11 cellular contexts compared by ENCODE assay signal in the genomic region with DNA sequence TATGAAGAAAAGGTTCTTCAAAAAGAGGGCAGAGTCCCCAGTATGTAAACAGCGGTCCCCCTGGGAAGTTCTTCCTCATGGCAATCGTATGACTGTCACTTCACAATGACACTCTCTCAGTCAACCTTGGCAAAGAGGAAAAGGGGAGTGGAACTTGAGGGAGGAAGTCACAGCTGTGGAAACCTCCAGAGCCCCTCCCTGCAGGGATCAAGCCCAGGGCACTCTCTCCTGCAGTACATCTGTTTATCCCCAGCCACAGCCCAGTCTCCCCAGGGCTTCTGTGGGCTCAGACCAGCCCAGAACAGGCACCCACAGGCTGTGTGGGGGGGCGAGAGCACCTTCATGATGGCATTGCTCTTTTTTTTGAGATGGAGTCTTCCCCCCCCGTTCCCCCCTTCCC. TPM values are rescaled to one million over a fixed set of nuclear protein-coding genes. Genes with fewer than 3 reads are reported as not detected.
DNase-seq lines count a peak whose midpoint lies in the region; ATAC-seq, FAIRE-seq and TF ChIP-seq lines count a peak whose summit lies in the region.
"Had no signal": no experiment of that assay in that cellular context is flagged by ENCODE, and none has a peak within 500 bp of the region (broad histone marks: within the 10 kb centered on the region; RNA-seq: fewer than 3 reads in every experiment).

No MANE protein-coding gene starts in this region.

- H3K27ac Mint-ChIP-seq in activated naive CD8-positive, alpha-beta T cell, result no peak overlapping the region
- no peak overlapping the region for H3K27ac Mint-ChIP-seq in activated naive CD8-positive, alpha-beta T cell treated with anti-CD3 and anti-CD28 coated beads for 36 hours
- no peak overlapping the region for H3K27ac Mint-ChIP-seq in activated CD4-positive, alpha-beta memory T cell treated with anti-CD3 and anti-CD28 coated beads for 36 hours

- H3K27me3 Mint-ChIP-seq in activated naive CD8-positive, alpha-beta T cell, result no peaks in the 10 kb centered on the region
- H3K27me3 Mint-ChIP-seq in activated naive CD8-positive, alpha-beta T cell treated with anti-CD3 and anti-CD28 coated beads for 36 hours, result no peaks in the 10 kb centered on the region
- H3K27me3 Mint-ChIP-seq in activated CD4-positive, alpha-beta memory T cell treated with anti-CD3 and anti-CD28 coated beads for 36 hours, result no peaks in the 10 kb centered on the region

- TF ChIP-seq CTCF in H1 (IDR thresholded peaks at IDR 0.05; ENCODE audit: control extremely low read depth in 1 of 3, insufficient read depth in 1 of 3, low read depth in 1 of 3, low read length in 3 of 3) (no peak), upper lobe of left lung (IDR thresholded peaks at IDR 0.05) (no peak)

- H3K79me1 ChIP-seq in H1 (ENCODE audit: low read depth, low read length), result no peaks in the 10 kb centered on the region; the same call in 1 of the 2 replicates

- no peak overlapping the region for H3K18ac ChIP-seq in H1 (ENCODE audit: extremely low read depth, low read length)

- H3K4me1 Mint-ChIP-seq in activated naive CD8-positive, alpha-beta T cell (ENCODE audit: low read depth), result peaks cover 16% of the 10 kb centered on the region
- H3K4me1 Mint-ChIP-seq in activated naive CD8-positive, alpha-beta T cell treated with anti-CD3 and anti-CD28 coated beads for 36 hours, result peaks cover 15% of the 10 kb centered on the region
- peaks cover 14% of the 10 kb centered on the region for H3K4me1 Mint-ChIP-seq in activated CD4-positive, alpha-beta memory T cell treated with anti-CD3 and anti-CD28 coated beads for 36 hours (ENCODE audit: low read depth)

- H3K4me3 ChIP-seq in H1 (ENCODE audit: extremely low read depth in 1 of 4, insufficient read depth in 2 of 4, low read depth in 3 of 4, low read length in 4 of 4) (no peak overlapping the region), upper lobe of left lung (no peak overlapping the region)

- no peak overlapping the region for H2BK20ac ChIP-seq in H1 (ENCODE audit: low read length)

- H3K27ac ChIP-seq in H1 (ENCODE audit: low read depth, low read length) (no peak overlapping the region), upper lobe of left lung (peak overlapping the region in 3 of 4 donors; percentile 69 to 86 (median 70))

- H3K56ac ChIP-seq in H1 (replicated peaks; ENCODE audit: insufficient read length, low read depth, low read length), result no peak overlapping the region

- POLR2A ChIA-PET in H1 (lab: Charles Lee; ENCODE audit: partially characterized antibody), result interaction anchor here (0.9 to 2.7 kb wide), 7 partner anchors 9 to 31 kb away, joined by 3 to 18 read pairs (median 4); a partner anchor contains a TSS
- POLR2A ChIA-PET in activated CD4-positive, alpha-beta memory T cell treated with anti-CD3 and anti-CD28 coated beads for 36 hours (lab: Charles Lee), result no interaction called here

- no peak overlapping the region for H4K91ac ChIP-seq in H1 (replicated peaks; ENCODE audit: insufficient read length, low read length)

- H3K4me1 ChIP-seq in H1 (replicated peaks in 1 of 4; ENCODE audit: control insufficient read depth in 3 of 4, insufficient read depth in 4 of 4, low read length in 3 of 4), result peaks cover 13 to 43% (median 28%) of the 10 kb centered on the region in 4 experiments
- peaks cover 22 to 31% (median 27%) of the 10 kb centered on the region in 4 donors for H3K4me1 ChIP-seq in upper lobe of left lung

- H3K23ac ChIP-seq in H1 (ENCODE audit: insufficient read length), result no peak overlapping the region

- peak overlapping the region; percentile 42 for H3K4me3 Mint-ChIP-seq in activated naive CD8-positive, alpha-beta T cell
- no peak overlapping the region for H3K4me3 Mint-ChIP-seq in activated naive CD8-positive, alpha-beta T cell treated with anti-CD3 and anti-CD28 coated beads for 36 hours
- no peak overlapping the region for H3K4me3 Mint-ChIP-seq in activated CD4-positive, alpha-beta memory T cell treated with anti-CD3 and anti-CD28 coated beads for 36 hours

- CTCF ChIA-PET in H1 (lab: Charles Lee; ENCODE audit: partially characterized antibody), result interaction anchor here (0.7 to 2.7 kb wide), 9 partner anchors 10 to 687 kb away, joined by 3 to 11 read pairs (median 4); no protein-coding TSS in a partner anchor
- CTCF ChIA-PET in activated CD4-positive, alpha-beta memory T cell treated with anti-CD3 and anti-CD28 coated beads for 36 hours (lab: Charles Lee), result interaction anchor here (0.7 to 1.3 kb wide), 4 partner anchors 10 to 58 kb away, joined by 3 to 11 read pairs (median 4); no protein-coding TSS in a partner anchor

- no peak for DNase-seq in activated naive CD8-positive, alpha-beta T cell treated with anti-CD3 and anti-CD28 coated beads for 36 hours
- peak; percentile 8 for DNase-seq in NOMO-1 treated with DMSO at 0.1 percent for 48 hours (lab: John Stamatoyannopoulos, UW; ENCODE audit: unreplicated experiment)
- DNase-seq in H1 (ENCODE audit: low read depth in 1 of 2, low spot score in 2 of 2), result no peak
- peak in 1 of 2 donors; percentile 32 for DNase-seq in upper lobe of left lung
- DNase-seq in activated CD4-positive, alpha-beta memory T cell treated with anti-CD3 and anti-CD28 coated beads for 36 hours, result no peak
- no peak for DNase-seq in NCI-H226
- DNase-seq: activated CD4-positive, CD25-positive, alpha-beta regulatory T cell treated with anti-CD3 and anti-CD28 coated beads, Interleukin-2, amount 50 U/mL, for 72 hours; activated naive CD4-positive, alpha-beta T cell treated with Interleukin-2 at 50 U/mL for 16 hours had no signal

- no peak overlapping the region; a peak in 1 of 4 replicates for H3K4me2 ChIP-seq in H1 (ENCODE audit: insufficient read depth in 1 of 2, low read depth in 2 of 2, low read length in 2 of 2)

- no peak overlapping the region; the same call in 1 of the 2 replicates for H4K8ac ChIP-seq in H1 (ENCODE audit: extremely low read depth, insufficient read depth, low read length)

- no peak for TF ChIP-seq POLR2A in H1 (IDR thresholded peaks at IDR 0.05; ENCODE audit: control extremely low read depth in 1 of 2, low read depth in 2 of 2, low read length in 2 of 2)
- no peak for TF ChIP-seq POLR2A in upper lobe of left lung (IDR thresholded peaks at IDR 0.05)

- no peaks in the 10 kb centered on the region for H3K27me3 ChIP-seq in H1 (replicated peaks in 1 of 4; ENCODE audit: control insufficient read depth in 3 of 4, extremely low read depth in 1 of 4, insufficient read depth in 3 of 4, low read length in 3 of 4)
- no peaks in the 10 kb centered on the region for H3K27me3 ChIP-seq in upper lobe of left lung

- FAIRE-seq in H1 (lab: Jason Lieb, UNC), result no peak

- H3K4ac ChIP-seq in H1 (replicated peaks; ENCODE audit: insufficient read length, low read depth, low read length), result no peak overlapping the region

- WGBS in H1 (ENCODE audit: extremely low coverage in 1 of 2, insufficient coverage in 1 of 2, insufficient read length in 1 of 2, insufficient replicate concordance in 2 of 2, low coverage in 1 of 2, low lambda C conversion rate in 2 of 2, missing lambda C conversion rate in 1 of 2), 2 experiments, result 80% methylated on average over 2 of the region's 4 CpGs; no CpG with 5 or more reads in 1 of the 2 experiments
- 16 to 51% methylated on average over 3 of the region's 4 CpGs for WGBS in upper lobe of left lung, 2 donors

- H2AFZ ChIP-seq in H1 (ENCODE audit: low read length), result no peak overlapping the region

- TF ChIP-seq EP300 in H1 (IDR thresholded peaks at IDR 0.05; ENCODE audit: borderline replicate concordance in 1 of 2, low read depth in 2 of 2, low read length in 2 of 2), result no peak
- no peak for TF ChIP-seq EP300 in upper lobe of left lung (IDR thresholded peaks at IDR 0.05)

- intact Hi-C loops in activated CD4-positive, alpha-beta memory T cell treated with anti-CD3 and anti-CD28 coated beads for 36 hours (cut with micrococcal nuclease), result loop anchor here (2.0 kb wide), 1 partner anchor 49 kb away; no protein-coding TSS in a partner anchor

- no peaks in the 10 kb centered on the region for H3K9me3 Mint-ChIP-seq in activated naive CD8-positive, alpha-beta T cell (ENCODE audit: low read depth)
- no peaks in the 10 kb centered on the region for H3K9me3 Mint-ChIP-seq in activated naive CD8-positive, alpha-beta T cell treated with anti-CD3 and anti-CD28 coated beads for 36 hours
- no peaks in the 10 kb centered on the region for H3K9me3 Mint-ChIP-seq in activated CD4-positive, alpha-beta memory T cell treated with anti-CD3 and anti-CD28 coated beads for 36 hours

- peak in 1 of 2 donors; percentile 35 for ATAC-seq in upper lobe of left lung (ENCODE audit: low FRiP score in 2 of 2)
- no peak for ATAC-seq in HG03039 (IDR thresholded peaks at IDR 0.05; ENCODE audit: unreplicated experiment)
- ATAC-seq: Panc1 had no signal

- H2AK5ac ChIP-seq in H1 (ENCODE audit: low read depth, low read length), result peak overlapping the region; percentile 95; the same call in 1 of the 2 replicates

- H3K23me2 ChIP-seq in H1 (ENCODE audit: low read depth, low read length), result peaks cover 5% of the 10 kb centered on the region; the same call in 1 of the 2 replicates

- H2BK12ac ChIP-seq in H1 (ENCODE audit: low read depth, low read length), result no peak overlapping the region

- H3K14ac ChIP-seq in H1 (ENCODE audit: insufficient read length), result no peak overlapping the region

- TF ChIP-seq RAD21 in H1 (IDR thresholded peaks at IDR 0.05 in 1 of 2, conservative IDR thresholded peaks at IDR 0.05 in 1 of 2; ENCODE audit: low read depth in 2 of 2, low read length in 2 of 2), result no peak

- no peak overlapping the region for H2BK5ac ChIP-seq in H1 (ENCODE audit: low read depth, low read length)

- peaks cover 0 to 5% (median under 1%) of the 10 kb centered on the region in 4 experiments; a peak in 3 of 8 replicates for H3K36me3 ChIP-seq in H1 (ENCODE audit: control insufficient read depth in 2 of 4, insufficient read depth in 4 of 4, low read length in 3 of 4)
- peaks cover under 1 to 13% (median 12%) of the 10 kb centered on the region in 4 donors for H3K36me3 ChIP-seq in upper lobe of left lung

- H3K9me3 ChIP-seq in H1 (ENCODE audit: insufficient read depth in 2 of 2, low read depth in 1 of 2, low read length in 1 of 2) (no peaks in the 10 kb centered on the region), upper lobe of left lung (no peaks in the 10 kb centered on the region)

- H3K36me3 Mint-ChIP-seq in activated naive CD8-positive, alpha-beta T cell, result no peaks in the 10 kb centered on the region
- H3K36me3 Mint-ChIP-seq in activated naive CD8-positive, alpha-beta T cell treated with anti-CD3 and anti-CD28 coated beads for 36 hours, result no peaks in the 10 kb centered on the region
- no peaks in the 10 kb centered on the region for H3K36me3 Mint-ChIP-seq in activated CD4-positive, alpha-beta memory T cell treated with anti-CD3 and anti-CD28 coated beads for 36 hours

- H4K5ac ChIP-seq in H1 (ENCODE audit: insufficient read length, low read depth, low read length), result no peak overlapping the region

- H4K20me1 ChIP-seq in H1 (replicated peaks in 1 of 2; ENCODE audit: control insufficient read depth in 1 of 2, insufficient read depth in 2 of 2, low read length in 2 of 2), result peaks cover 0 to 7% of the 10 kb centered on the region in 2 experiments

- no peak overlapping the region for H2BK120ac ChIP-seq in H1 (replicated peaks; ENCODE audit: low read depth, low read length)

- no peak overlapping the region for H2BK15ac ChIP-seq in H1 (ENCODE audit: low read length)

- no peak overlapping the region for H3K9ac ChIP-seq in H1 (replicated peaks in 1 of 4; ENCODE audit: extremely low read depth in 1 of 4, low read depth in 3 of 4, low read length in 3 of 4)

- H3K79me2 ChIP-seq in H1 (ENCODE audit: control insufficient read depth in 1 of 2, insufficient read depth in 2 of 2, low read length in 2 of 2), result peaks cover 0 to 4% of the 10 kb centered on the region in 2 experiments; a peak in 1 of 4 replicates

RNA-seq across cellular contexts. Expression of a gene that starts 2.0 kb away (rescaled TPM):
- total RNA-seq in activated naive CD8-positive, alpha-beta T cell treated with anti-CD3 and anti-CD28 coated beads for 36 hours, result 10 to 100 TPM; 24.3 to 26.8 TPM
- total RNA-seq in H1 (2021; fragmentation: NEBNext Ultra II Directional; extraction: Animal tissue kit (Norgen Biotek cat#: 25700)), result 82.1 and 89.8 TPM in 2 replicates
- polyA plus RNA-seq in H1 (2011; rRNA removed), result 83.6 and 137 TPM in 2 replicates
- 64.7 TPM for polyA plus RNA-seq in H1 (2011; cell fraction: cytosol; rRNA removed)
- polyA plus RNA-seq in H1 (2011; cell fraction: nucleus; rRNA removed), result 131 TPM
- polyA plus RNA-seq in H1 (2012, experiment 1 of 2), result 47.7 to 93.4 TPM (median 83.0 TPM) in 4 replicates
- polyA plus RNA-seq in H1 (2012, experiment 2 of 2), result 73.1 TPM
- 78.0 TPM for polyA plus RNA-seq in H1 (2013, experiment 1 of 2)
- polyA plus RNA-seq in H1 (2013, experiment 2 of 2), result 85.3 TPM
- 96.7 and 126 TPM in 2 replicates for polyA minus RNA-seq in H1 (2011; rRNA and poly(A)+ RNA removed)
- 97.8 TPM for polyA minus RNA-seq in H1 (2011; cell fraction: cytosol; rRNA and poly(A)+ RNA removed)
- 55.4 TPM for polyA minus RNA-seq in H1 (2011; cell fraction: nucleus; rRNA and poly(A)+ RNA removed)
- total RNA-seq in upper lobe of left lung, result 100 to 1,000 TPM in 1 of 6 donors, 10 to 100 TPM in 5; 39.2 to 110 (median 66.5) TPM
- 10 to 100 TPM; 41.8 to 45.9 TPM for total RNA-seq in activated CD4-positive, alpha-beta memory T cell treated with anti-CD3 and anti-CD28 coated beads for 36 hours

RNA-seq across cellular contexts. Expression of a gene that starts 29.3 kb away (rescaled TPM):
- not detected for total RNA-seq in activated naive CD8-positive, alpha-beta T cell treated with anti-CD3 and anti-CD28 coated beads for 36 hours
- total RNA-seq in H1 (2021; fragmentation: NEBNext Ultra II Directional; extraction: Animal tissue kit (Norgen Biotek cat#: 25700)), result 172 and 188 TPM in 2 replicates
- polyA plus RNA-seq in H1 (2011; rRNA removed), result 326 and 394 TPM in 2 replicates
- 219 TPM for polyA plus RNA-seq in H1 (2011; cell fraction: cytosol; rRNA removed)
- polyA plus RNA-seq in H1 (2011; cell fraction: nucleus; rRNA removed), result 360 TPM
- 114 to 218 TPM (median 204 TPM) in 4 replicates for polyA plus RNA-seq in H1 (2012, experiment 1 of 2)
- 253 TPM for polyA plus RNA-seq in H1 (2012, experiment 2 of 2)
- 278 TPM for polyA plus RNA-seq in H1 (2013, experiment 1 of 2)
- 321 TPM for polyA plus RNA-seq in H1 (2013, experiment 2 of 2)
- 64.4 and 85.3 TPM in 2 replicates for polyA minus RNA-seq in H1 (2011; rRNA and poly(A)+ RNA removed)
- polyA minus RNA-seq in H1 (2011; cell fraction: cytosol; rRNA and poly(A)+ RNA removed), result 121 TPM
- polyA minus RNA-seq in H1 (2011; cell fraction: nucleus; rRNA and poly(A)+ RNA removed), result 111 TPM
- 10 to 100 TPM in 2 of 6 donors, 1 to 10 TPM in 4; 2.1 to 21.7 (median 7.2) TPM for total RNA-seq in upper lobe of left lung
- not detected for total RNA-seq in activated CD4-positive, alpha-beta memory T cell treated with anti-CD3 and anti-CD28 coated beads for 36 hours

RNA-seq across cellular contexts. Expression of a gene that starts 44.1 kb away (rescaled TPM):
- 100 to 1,000 TPM; 144 to 171 TPM for total RNA-seq in activated naive CD8-positive, alpha-beta T cell treated with anti-CD3 and anti-CD28 coated beads for 36 hours
- 90.7 and 98.7 TPM in 2 replicates for total RNA-seq in H1 (2021; fragmentation: NEBNext Ultra II Directional; extraction: Animal tissue kit (Norgen Biotek cat#: 25700))
- 67.1 and 84.0 TPM in 2 replicates for polyA plus RNA-seq in H1 (2011; rRNA removed)
- polyA plus RNA-seq in H1 (2011; cell fraction: cytosol; rRNA removed), result 94.6 TPM
- 57.2 TPM for polyA plus RNA-seq in H1 (2011; cell fraction: nucleus; rRNA removed)
- polyA plus RNA-seq in H1 (2012, experiment 1 of 2), result 73.0 to 88.0 TPM (median 79.9 TPM) in 4 replicates
- 65.6 TPM for polyA plus RNA-seq in H1 (2012, experiment 2 of 2)
- polyA plus RNA-seq in H1 (2013, experiment 1 of 2), result 100 TPM
- 91.9 TPM for polyA plus RNA-seq in H1 (2013, experiment 2 of 2)
- polyA minus RNA-seq in H1 (2011; rRNA and poly(A)+ RNA removed), result 121 and 172 TPM in 2 replicates
- 41.2 TPM for polyA minus RNA-seq in H1 (2011; cell fraction: cytosol; rRNA and poly(A)+ RNA removed)
- 36.9 TPM for polyA minus RNA-seq in H1 (2011; cell fraction: nucleus; rRNA and poly(A)+ RNA removed)
- 10 to 100 TPM; 37.7 to 98.7 (median 74.8) TPM for total RNA-seq in upper lobe of left lung
- 100 to 1,000 TPM; 154 to 163 TPM for total RNA-seq in activated CD4-positive, alpha-beta memory T cell treated with anti-CD3 and anti-CD28 coated beads for 36 hours
